In genomic region chr1:154999651-155000474, GRCh38 we compare ENCODE assay signal across 8 cellular contexts. TPM values are rescaled to one million over a fixed set of nuclear protein-coding genes. Genes with fewer than 3 reads are reported as not detected.
A peak's percentile ranks its signal among the peaks of the same experiment; 100 is the strongest.
DNase-seq lines count a peak whose midpoint lies in the region; ATAC-seq and TF ChIP-seq lines count a peak whose summit lies in the region.

No MANE protein-coding gene starts in this region.

- H3K4me3 Mint-ChIP-seq in stimulated activated naive CD8-positive, alpha-beta T cell treated with anti-CD3 and anti-CD28 coated beads, Interleukin-15, Interleukin-2, amounts not matched to agents 100 ng/mL and 50 ng/mL, for 24 hours, result peak overlapping the region; percentile 81

- H3K4me1 ChIP-seq in heart left ventricle (peaks cover 0 to 53% (median 24%) of the 10 kb centered on the region in 12 donors), right lobe of liver (peaks cover 0 to 28% (median 7%) of the 10 kb centered on the region in 4 donors)

- H3K27ac ChIP-seq in heart left ventricle (peak overlapping the region; percentile 77 to 98 (median 95)), right lobe of liver (peak overlapping the region; percentile 76 to 95 (median 93))

- H3K36me3 ChIP-seq in heart left ventricle (no peaks in the 10 kb centered on the region), right lobe of liver (no peaks in the 10 kb centered on the region)

- intact Hi-C loops in heart left ventricle (cut with DNase I), result loop anchor here in 9 of 10 donors (1.0 to 5.0 kb wide), 8 partner anchors 15 to 52 kb away; partner anchors contain the start of genes PYGO2 (in 8 of the 9), ADAM15 (in 4 of the 9), CKS1B (in 1 of the 9) and FLAD1 (in 1 of the 9)
- intact Hi-C loops in cardiac septum (cut with DNase I), result loop anchor here (2.0 kb wide), 4 partner anchors 17 to 441 kb away; partner anchors contain the start of genes CKS1B and UBE2Q1
- intact Hi-C loops in right lobe of liver (cut with DNase I), result no loop called here

- peak overlapping the region; percentile 93 for H3K27ac Mint-ChIP-seq in stimulated activated naive CD8-positive, alpha-beta T cell treated with anti-CD3 and anti-CD28 coated beads, Interleukin-15, Interleukin-2, amounts not matched to agents 100 ng/mL and 50 ng/mL, for 24 hours

- WGBS in heart left ventricle, 4 donors, result 1 to 2% (median 2%) methylated on average over 34 to 41 of the region's 41 CpGs
- WGBS in right lobe of liver (ENCODE audit: insufficient coverage, low coverage, low lambda C conversion rate, missing lambda C conversion rate), result 0% methylated on average over 19 of the region's 41 CpGs

- ATAC-seq in heart left ventricle, result no peak
- ATAC-seq in right lobe of liver, result no peak
- ATAC-seq in GM18909 (IDR thresholded peaks at IDR 0.05; ENCODE audit: poor library complexity, unreplicated experiment), result no peak
- no peak for ATAC-seq in GM18867 (IDR thresholded peaks at IDR 0.05; ENCODE audit: unreplicated experiment)

- H3K27me3 Mint-ChIP-seq in stimulated activated naive CD8-positive, alpha-beta T cell treated with anti-CD3 and anti-CD28 coated beads, Interleukin-15, Interleukin-2, amounts not matched to agents 100 ng/mL and 50 ng/mL, for 24 hours, result peaks cover 7% of the 10 kb centered on the region

- TF ChIP-seq POLR2A in heart left ventricle (IDR thresholded peaks at IDR 0.05) (no peak), right lobe of liver (IDR thresholded peaks at IDR 0.05) (no peak)

- H3K9me3 ChIP-seq in heart left ventricle (no peaks in the 10 kb centered on the region), right lobe of liver (no peaks in the 10 kb centered on the region)

- H3K4me3 ChIP-seq in heart left ventricle (peak overlapping the region; percentile 5 to 96 (median 82)), right lobe of liver (peak overlapping the region; percentile 21 to 93 (median 91))

- no peaks in the 10 kb centered on the region for H3K9me3 Mint-ChIP-seq in stimulated activated naive CD8-positive, alpha-beta T cell treated with anti-CD3 and anti-CD28 coated beads, Interleukin-15, Interleukin-2, amounts not matched to agents 100 ng/mL and 50 ng/mL, for 24 hours

- in situ Hi-C loops in T47D (cut with HindIII; ENCODE audit: low pct_unique_long_range_greater_than_20kb, low sequenced_read_pairs), result no loop called here

- DNase-seq in heart left ventricle (peak in 2 of 5 donors; percentile 35 to 39), cardiac septum (ENCODE audit: low spot score) (no peak), RKO (ENCODE audit: low spot score) (peak; percentile 63), T47D (ENCODE audit: low read depth in 1 of 2, low spot score in 1 of 2) (peak; percentile 59 to 87), right lobe of liver (peak in 2 of 3 donors; percentile 45 to 61)

- TF ChIP-seq CTCF in heart left ventricle (IDR thresholded peaks at IDR 0.05) (no peak), right lobe of liver (IDR thresholded peaks at IDR 0.05) (no peak)

- peaks cover 44% of the 10 kb centered on the region for H3K4me1 Mint-ChIP-seq in stimulated activated naive CD8-positive, alpha-beta T cell treated with anti-CD3 and anti-CD28 coated beads, Interleukin-15, Interleukin-2, amounts not matched to agents 100 ng/mL and 50 ng/mL, for 24 hours (ENCODE audit: low read depth)

- no peaks in the 10 kb centered on the region for H3K27me3 ChIP-seq in heart left ventricle
- H3K27me3 ChIP-seq in right lobe of liver, result no peaks in the 10 kb centered on the region

- H3K36me3 Mint-ChIP-seq in stimulated activated naive CD8-positive, alpha-beta T cell treated with anti-CD3 and anti-CD28 coated beads, Interleukin-15, Interleukin-2, amounts not matched to agents 100 ng/mL and 50 ng/mL, for 24 hours (ENCODE audit: low read depth), result no peaks in the 10 kb centered on the region

RNA-seq across cellular contexts. Expression of gene ZBTB7B, which starts 2.7 kb away (rescaled TPM):
- total RNA-seq in heart left ventricle, result 10 to 100 TPM; 29.5 to 80.0 (median 46.6) TPM
- 100 to 1,000 TPM in 1 of 2 donors, 10 to 100 TPM in 1; 39.2 to 103 TPM for polyA plus RNA-seq in heart left ventricle
- 41.9 TPM for total RNA-seq in cardiac septum
- total RNA-seq in right lobe of liver, result 10 to 100 TPM; 35.0 to 83.8 (median 38.8) TPM

RNA-seq across cellular contexts. Expression of gene LENEP, which starts 6.5 kb away (rescaled TPM):
- not detected for total RNA-seq in heart left ventricle
- not detected for polyA plus RNA-seq in heart left ventricle
- not detected for total RNA-seq in cardiac septum
- total RNA-seq in right lobe of liver, result not detected

RNA-seq across cellular contexts. Expression of gene FLAD1, which starts 16.7 kb away (rescaled TPM):
- total RNA-seq in heart left ventricle, result 10 to 100 TPM; 19.4 to 35.0 (median 27.4) TPM
- polyA plus RNA-seq in heart left ventricle, result 10 to 100 TPM; 22.3 to 50.7 TPM
- total RNA-seq in cardiac septum, result 22.2 TPM
- 10 to 100 TPM; 18.3 to 33.1 (median 24.6) TPM for total RNA-seq in right lobe of liver

RNA-seq across cellular contexts. Expression of gene CKS1B, which starts 25.4 kb away (rescaled TPM):
- total RNA-seq in heart left ventricle (10 to 100 TPM; 11.0 to 30.0 (median 16.7) TPM), cardiac septum (16.0 TPM), right lobe of liver (10 to 100 TPM; 14.9 to 51.7 (median 23.1) TPM)
- 10 to 100 TPM in 1 of 2 donors, 1 to 10 TPM in 1; 6.8 to 48.9 TPM for polyA plus RNA-seq in heart left ventricle

RNA-seq across cellular contexts. Expression of gene SHC1, which starts 29.3 kb away (rescaled TPM):
- total RNA-seq in heart left ventricle, result 100 to 1,000 TPM in 1 of 9 donors, 10 to 100 TPM in 8; 38.8 to 115 (median 62.4) TPM
- polyA plus RNA-seq in heart left ventricle, result 10 to 100 TPM; 23.6 to 93.7 TPM
- 70.5 TPM for total RNA-seq in cardiac septum
- 100 to 1,000 TPM in 1 of 6 experiments, 10 to 100 TPM in 5; 44.6 to 108 (median 75.3) TPM for total RNA-seq in right lobe of liver

Comparison
In these comparisons a context has a peak if more than half of its experiments do, and no peak if none do; other contexts are left out.
1. intact Hi-C loops: an anchor here in heart left ventricle (1.0 to 5.0 kb wide) and cardiac septum (2.0 kb wide); none called in right lobe of liver.